In the genomic region with DNA sequence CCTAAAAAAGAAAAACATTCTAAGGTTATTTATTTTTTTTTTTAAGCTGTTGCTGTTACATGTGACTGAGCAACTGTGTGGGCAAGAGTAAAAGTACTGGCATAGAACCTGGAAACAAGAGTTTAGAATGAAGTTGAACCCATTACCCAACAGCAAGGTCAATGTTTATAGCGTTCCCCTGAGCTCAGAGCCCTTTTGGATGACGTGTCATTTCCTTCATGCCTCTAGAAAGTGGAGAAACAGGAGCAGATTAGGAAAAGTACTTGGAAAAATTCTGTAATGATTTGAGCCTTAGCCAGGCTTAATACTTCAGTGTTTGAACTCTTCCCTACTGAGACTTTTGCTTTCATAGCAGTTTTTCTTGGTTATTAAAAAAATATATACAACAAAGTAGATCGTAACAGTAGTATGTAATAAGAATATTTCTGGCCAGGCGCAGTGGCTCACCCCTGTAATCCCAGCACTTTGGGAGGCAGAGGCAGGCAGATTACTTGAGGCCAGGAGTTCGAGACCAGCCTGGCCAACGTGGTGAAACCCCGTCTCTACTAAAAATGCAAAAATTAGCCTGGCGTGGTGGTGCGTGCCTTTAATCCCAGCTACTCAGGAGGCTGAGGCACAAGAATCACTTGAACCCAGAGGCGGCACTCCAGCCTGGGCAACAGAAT, we compare ENCODE assay signal across 8 cellular contexts. TPM values are rescaled to one million over a fixed set of nuclear protein-coding genes. Genes with fewer than 3 reads are reported as not detected.
A peak's percentile ranks its signal among the peaks of the same experiment; 100 is the strongest.
DNase-seq lines count a peak whose midpoint lies in the region; TF ChIP-seq lines count a peak whose summit lies in the region.
"Not testable (repeated sequence)": the region's sequence is repeated elsewhere in the genome, so short reads cannot be mapped to it uniquely, and the experiment has no call there.

No MANE protein-coding gene starts in this region.

- H3K4me3 Mint-ChIP-seq in nephron = not testable (repeated sequence)

- peaks cover 31% of the 10 kb centered on the region for H3K36me3 Mint-ChIP-seq in nephron (ENCODE audit: low read depth)

- peak overlapping the region; percentile 38 to 73 (median 66) for H3K27ac ChIP-seq in Peyer's patch
- peak overlapping the region; percentile 64 for H3K27ac ChIP-seq in smooth muscle cell (ENCODE audit: low read depth)

- TF ChIP-seq POLR2A in Peyer's patch (IDR thresholded peaks at IDR 0.05) = not testable (repeated sequence)

- H3K27me3 Mint-ChIP-seq in nephron (ENCODE audit: low read depth) = not testable (repeated sequence)

- not testable (repeated sequence) for TF ChIP-seq CTCF in Peyer's patch (IDR thresholded peaks at IDR 0.05); nephron (IDR thresholded peaks at IDR 0.05; ENCODE audit: unreplicated experiment in 3 of 3); smooth muscle cell (IDR thresholded peaks at IDR 0.05; ENCODE audit: borderline replicate concordance, insufficient read depth, poor library complexity, severe bottlenecking)

- H4K20me1 ChIP-seq in smooth muscle cell (ENCODE audit: low read depth) = peaks cover 58% of the 10 kb centered on the region

- peaks cover 12% of the 10 kb centered on the region for H3K9me3 Mint-ChIP-seq in nephron

- peak overlapping the region; percentile 44 to 83 (median 64) for H3K27ac Mint-ChIP-seq in nephron

- peaks cover 64% of the 10 kb centered on the region for H3K79me2 ChIP-seq in smooth muscle cell (ENCODE audit: low read depth)

- not testable (repeated sequence) for H3K9me3 ChIP-seq in Peyer's patch; smooth muscle cell (replicated peaks; ENCODE audit: low read depth)

- H3K4me1 Mint-ChIP-seq in nephron = peaks cover 28% of the 10 kb centered on the region

- not testable (repeated sequence) for H3K27me3 ChIP-seq in Peyer's patch; smooth muscle cell (ENCODE audit: low read depth)

- WGBS in smooth muscle cell (ENCODE audit: low lambda C conversion rate) = 65% methylated on average over 10 of the region's 10 CpGs

- H3K9ac ChIP-seq in smooth muscle cell (ENCODE audit: low read depth) = not testable (repeated sequence)

- H3K36me3 ChIP-seq in Peyer's patch; smooth muscle cell (ENCODE audit: low read depth): not testable (repeated sequence)

- H3F3A ChIP-seq in smooth muscle cell (ENCODE audit: low read depth) = not testable (repeated sequence)

- H3K4me3 ChIP-seq in Peyer's patch, smooth muscle cell: not testable (repeated sequence)

- peak overlapping the region; percentile 16 for H3K4me2 ChIP-seq in smooth muscle cell

- not testable (repeated sequence) for H3K4me1 ChIP-seq in Peyer's patch; smooth muscle cell (ENCODE audit: low read depth)

- DNase-seq in A172 (ENCODE audit: low spot score) (peak; percentile 46), GM04504 (ENCODE audit: low read depth) (peak; percentile 72), brain pericyte (ENCODE audit: low read depth, low spot score) (peak; percentile 76), fibroblast of gingiva (ENCODE audit: low read depth) (peak; percentile 97), hepatic stellate cell (ENCODE audit: low spot score) (peak; percentile 75)
- DNase-seq in Peyer's patch; smooth muscle cell (lab: John Stamatoyannopoulos, UW; ENCODE audit: unreplicated experiment): not testable (repeated sequence)

- not testable (repeated sequence) for H2AFZ ChIP-seq in smooth muscle cell (ENCODE audit: low read depth)

RNA-seq across cellular contexts. Expression of a gene that starts 27.5 kb away (rescaled TPM):
- total RNA-seq in A172 (2014; rRNA removed; shearing (Covaris generic)) = 13.7 and 30.6 TPM in 2 replicates
- 10 to 100 TPM; 10.7 to 32.7 (median 16.4) TPM for total RNA-seq in Peyer's patch
- total RNA-seq in smooth muscle cell = 18.2 and 19.7 TPM in 2 replicates
- 38.0 and 45.4 TPM in 2 replicates for polyA plus RNA-seq in smooth muscle cell

RNA-seq across cellular contexts. Expression of a gene that starts 41.4 kb away (rescaled TPM):
- total RNA-seq in A172 (2014; rRNA removed; shearing (Covaris generic)) = 8.9 and 17.2 TPM in 2 replicates
- total RNA-seq in Peyer's patch = 100 to 1,000 TPM in 2 of 4 donors, 10 to 100 TPM in 2; 32.9 to 127 (median 102) TPM
- 13.1 and 14.3 TPM in 2 replicates for total RNA-seq in smooth muscle cell
- 19.2 and 29.5 TPM in 2 replicates for polyA plus RNA-seq in smooth muscle cell
